ENCODE assay signal across 18 cellular contexts in the genomic region with DNA sequence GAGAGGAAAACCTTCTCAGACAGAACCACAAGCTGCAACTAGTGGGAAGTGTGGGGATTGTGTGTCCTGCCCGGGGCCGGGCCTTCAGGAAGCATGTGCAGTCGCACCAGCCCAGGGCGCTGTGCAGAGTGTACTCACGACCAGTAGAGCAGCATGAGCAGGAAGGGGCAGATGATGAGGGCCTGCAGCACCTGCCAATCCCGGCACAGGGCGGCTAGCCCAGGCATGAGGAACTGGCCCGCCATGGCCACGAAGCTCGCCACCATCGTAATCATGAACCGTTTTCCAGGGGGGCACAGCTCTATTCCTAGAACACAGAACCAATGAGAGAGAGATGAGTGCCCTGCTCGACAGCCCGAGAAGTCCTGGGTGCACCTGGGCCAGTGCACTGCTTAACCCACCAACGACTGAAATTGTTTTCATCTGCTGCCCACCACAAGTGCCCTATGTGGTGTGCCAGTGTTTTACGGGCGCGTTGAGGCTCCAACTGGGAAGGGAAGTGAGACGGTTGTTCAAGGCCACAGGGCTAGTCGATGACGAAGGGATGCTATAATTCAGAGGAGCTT.
DNase-seq lines count a peak whose midpoint lies in the region; ATAC-seq, FAIRE-seq and TF ChIP-seq lines count a peak whose summit lies in the region.
"Had no signal": no experiment of that assay in that cellular context is flagged by ENCODE, and none has a peak within 500 bp of the region (broad histone marks: within the 10 kb centered on the region; RNA-seq: fewer than 3 reads in every experiment).

No MANE protein-coding gene starts in this region.

- no peaks in the 10 kb centered on the region for H3K9me3 Mint-ChIP-seq in astrocyte (ENCODE audit: unreplicated experiment)
- peaks cover 18% of the 10 kb centered on the region for H3K9me3 Mint-ChIP-seq in glutamatergic neuron (ENCODE audit: unreplicated experiment)
- no peaks in the 10 kb centered on the region for H3K9me3 Mint-ChIP-seq in osteocyte (ENCODE audit: unreplicated experiment)
- no peaks in the 10 kb centered on the region for H3K9me3 Mint-ChIP-seq in type B pancreatic cell
- H3K9me3 Mint-ChIP-seq: activated CD4-positive, alpha-beta T cell treated with anti-CD3 and anti-CD28 coated beads, Interleukin-2, amount 10 ng/mL, durations not matched to agents 24 days and 14 days; activated naive CD8-positive, alpha-beta T cell treated with anti-CD3 and anti-CD28 coated beads, Interleukin-2, amount 50 U/mL, for 24 hours; activated T-cell treated with anti-CD3 and anti-CD28 coated beads, Interleukin-2, amount 50 U/mL, for 4 hours; stimulated activated naive CD8-positive, alpha-beta T cell treated with anti-CD3 and anti-CD28 coated beads, Interleukin-15, amount 100 ng/mL, for 72 hours had no signal

- peak overlapping the region; percentile 76 for H3K9ac ChIP-seq in astrocyte (ENCODE audit: low read length)

- H2AFZ ChIP-seq in astrocyte (ENCODE audit: low read depth, low read length), result peak overlapping the region; percentile 6

- no peak for TF ChIP-seq EP300 in A549 (IDR thresholded peaks at IDR 0.05)

- TF ChIP-seq POLR2A in A549 (IDR thresholded peaks at IDR 0.05; ENCODE audit: low read length), result no peak

- H4K20me1 ChIP-seq in astrocyte (ENCODE audit: insufficient read depth, low read length), result no peaks in the 10 kb centered on the region

- TF ChIP-seq CTCF in A549 (IDR thresholded peaks at IDR 0.05) (no peak), astrocyte (IDR thresholded peaks at IDR 0.05; ENCODE audit: insufficient read depth, low read depth, low read length) (no peak), glutamatergic neuron (IDR thresholded peaks at IDR 0.05; ENCODE audit: partially characterized antibody, unreplicated experiment) (no peak), osteocyte (IDR thresholded peaks at IDR 0.05) (no peak), type B pancreatic cell (conservative IDR thresholded peaks at IDR 0.05) (no peak)

- WGBS in A549 (ENCODE audit: missing lambda C conversion rate), result 91% methylated on average over 17 of the region's 21 CpGs

- no peaks in the 10 kb centered on the region for H3K36me3 Mint-ChIP-seq in astrocyte (ENCODE audit: low read depth, unreplicated experiment)
- H3K36me3 Mint-ChIP-seq in glutamatergic neuron (ENCODE audit: unreplicated experiment), result peaks cover 5% of the 10 kb centered on the region
- H3K36me3 Mint-ChIP-seq in osteocyte (ENCODE audit: unreplicated experiment), result no peaks in the 10 kb centered on the region
- H3K36me3 Mint-ChIP-seq in type B pancreatic cell, result peaks cover 15% of the 10 kb centered on the region

- H3K9me3 ChIP-seq in A549, result no peaks in the 10 kb centered on the region
- H3K9me3 ChIP-seq in astrocyte (ENCODE audit: insufficient read depth, low read depth, low read length), result no peaks in the 10 kb centered on the region
- H3K9me3 ChIP-seq: colonic mucosa, sigmoid colon had no signal

- no peak overlapping the region for H3K27ac Mint-ChIP-seq in astrocyte (ENCODE audit: unreplicated experiment)
- H3K27ac Mint-ChIP-seq in glutamatergic neuron (ENCODE audit: unreplicated experiment), result peak overlapping the region; percentile 64
- peak overlapping the region; percentile 80 for H3K27ac Mint-ChIP-seq in osteocyte (ENCODE audit: unreplicated experiment)
- no peak overlapping the region for H3K27ac Mint-ChIP-seq in type B pancreatic cell
- H3K27ac Mint-ChIP-seq: activated CD4-positive, alpha-beta T cell treated with anti-CD3 and anti-CD28 coated beads, Interleukin-2, amount 10 ng/mL, durations not matched to agents 24 days and 14 days; activated naive CD8-positive, alpha-beta T cell treated with anti-CD3 and anti-CD28 coated beads, Interleukin-2, amount 50 U/mL, for 24 hours had no signal

- CTCF ChIA-PET in A549 (lab: Yijun Ruan, JAX), result interaction anchor here (1.0 to 1.4 kb wide), 8 partner anchors 14 to 610 kb away, joined by 3 to 4 read pairs (median 3); no protein-coding TSS in a partner anchor

- H3K27ac ChIP-seq in A549 (peak overlapping the region; percentile 62 to 82), astrocyte (ENCODE audit: low read depth, low read length) (peak overlapping the region; percentile 90)
- H3K27ac ChIP-seq: colonic mucosa, HL-60 had no signal

- FAIRE-seq in A549 (lab: Jason Lieb, UNC), result no peak
- no peak for FAIRE-seq in astrocyte (lab: Jason Lieb, UNC)

- DNase-seq in A549 (ENCODE audit: low read depth in 1 of 2, low spot score in 1 of 2), result no peak
- no peak for DNase-seq in astrocyte (ENCODE audit: low read depth)
- DNase-seq in glutamatergic neuron, result no peak
- no peak for DNase-seq in osteocyte (ENCODE audit: extremely low spot score, unreplicated experiment)
- no peak for DNase-seq in NCI-H345 treated with DMSO at 0.1 percent for 48 hours (lab: John Stamatoyannopoulos, UW; ENCODE audit: unreplicated experiment)
- no peak for DNase-seq in type B pancreatic cell (ENCODE audit: extremely low spot score, unreplicated experiment)
- no peak for DNase-seq in HuH-7 (ENCODE audit: low spot score)
- DNase-seq: activated CD4-positive, alpha-beta T cell treated with anti-CD3 and anti-CD28 coated beads, Interleukin-2, amount 10 ng/mL, durations not matched to agents 24 days and 14 days; activated T-cell treated with anti-CD3 and anti-CD28 coated beads, Interleukin-2, amount 50 U/mL, for 4 hours; colonic mucosa; HCEC 1CT; NCI-H1930; NCI-H526 treated with DMSO at 0.1 percent for 48 hours; sigmoid colon had no signal

- H3K4me1 Mint-ChIP-seq in astrocyte (ENCODE audit: low read depth, unreplicated experiment) (peaks cover 21% of the 10 kb centered on the region), glutamatergic neuron (ENCODE audit: low read depth, unreplicated experiment) (peaks cover 75% of the 10 kb centered on the region), osteocyte (ENCODE audit: unreplicated experiment) (peaks cover 37% of the 10 kb centered on the region), type B pancreatic cell (ENCODE audit: unreplicated experiment) (peaks cover 52% of the 10 kb centered on the region)

- POLR2A ChIA-PET in A549 (lab: Yijun Ruan, JAX), result no interaction called here

- no peaks in the 10 kb centered on the region for H3K79me2 ChIP-seq in astrocyte (ENCODE audit: insufficient read depth, low read length)

- H3K27me3 ChIP-seq in astrocyte (ENCODE audit: insufficient read depth, low read length), result no peaks in the 10 kb centered on the region
- H3K27me3 ChIP-seq: colonic mucosa, sigmoid colon had no signal

- H3K4me1 ChIP-seq in A549 (peaks cover 53% of the 10 kb centered on the region), astrocyte (ENCODE audit: insufficient read depth, low read length) (peaks cover 46% of the 10 kb centered on the region)
- H3K4me1 ChIP-seq: colonic mucosa had no signal

- ATAC-seq in A549 (no peak), GM21737 (IDR thresholded peaks at IDR 0.05; ENCODE audit: unreplicated experiment) (no peak)

- H3K27me3 Mint-ChIP-seq in astrocyte (ENCODE audit: low read depth, unreplicated experiment), result peaks cover 11% of the 10 kb centered on the region
- H3K27me3 Mint-ChIP-seq in glutamatergic neuron (ENCODE audit: unreplicated experiment), result peaks cover 18% of the 10 kb centered on the region
- H3K27me3 Mint-ChIP-seq in osteocyte (ENCODE audit: unreplicated experiment), result no peaks in the 10 kb centered on the region
- H3K27me3 Mint-ChIP-seq in type B pancreatic cell, result no peaks in the 10 kb centered on the region

- H3K4me3 ChIP-seq in A549 (no peak overlapping the region), astrocyte (ENCODE audit: insufficient read depth, low read depth, low read length) (peak overlapping the region; percentile 32)
- H3K4me3 ChIP-seq: colonic mucosa, sigmoid colon had no signal

- no peaks in the 10 kb centered on the region for H3K36me3 ChIP-seq in astrocyte (ENCODE audit: insufficient read depth, low read length)

- peak overlapping the region; percentile 66 for H3K4me2 ChIP-seq in A549
- peak overlapping the region; percentile 60 for H3K4me2 ChIP-seq in astrocyte (ENCODE audit: low read length)

- no peak for TF ChIP-seq RAD21 in A549 (conservative IDR thresholded peaks at IDR 0.05 in 1 of 2, IDR thresholded peaks at IDR 0.05 in 1 of 2)

- no peak overlapping the region for H3K4me3 Mint-ChIP-seq in astrocyte (ENCODE audit: unreplicated experiment)
- H3K4me3 Mint-ChIP-seq in glutamatergic neuron (ENCODE audit: unreplicated experiment), result no peak overlapping the region
- no peak overlapping the region for H3K4me3 Mint-ChIP-seq in osteocyte (ENCODE audit: unreplicated experiment)
- H3K4me3 Mint-ChIP-seq in type B pancreatic cell, result no peak overlapping the region
- H3K4me3 Mint-ChIP-seq: activated CD4-positive, alpha-beta T cell treated with anti-CD3 and anti-CD28 coated beads, Interleukin-2, amount 10 ng/mL, durations not matched to agents 24 days and 14 days; activated naive CD8-positive, alpha-beta T cell treated with anti-CD3 and anti-CD28 coated beads, Interleukin-2, amount 50 U/mL, for 24 hours; activated T-cell treated with anti-CD3 and anti-CD28 coated beads, Interleukin-2, amount 50 U/mL, for 4 hours; stimulated activated naive CD8-positive, alpha-beta T cell treated with anti-CD3 and anti-CD28 coated beads, Interleukin-15, amount 100 ng/mL, for 72 hours had no signal

TF ChIP-seq in A549, 52 proteins besides CTCF, POLR2A, EP300 and RAD21:
- TF ChIP-seq MAZ (IDR thresholded peaks at IDR 0.05; ENCODE audit: borderline replicate concordance, low read depth, low read length) (no peak), PHF8 (IDR thresholded peaks at IDR 0.05; ENCODE audit: borderline replicate concordance, low read depth) (no peak), ZSCAN20 (CRISPR knock-in tag; IDR thresholded peaks at IDR 0.05) (no peak)
TF ChIP-seq in A549: peak in this region for 0.

Comparison
In these comparisons a context has a peak if more than half of its experiments do, and no peak if none do; other contexts are left out.
1. H3K27ac Mint-ChIP-seq: peak in glutamatergic neuron (single experiment) and osteocyte (single experiment); none in astrocyte (single experiment) and type B pancreatic cell (single experiment).